ENCODE assay signal across 15 cellular contexts in genomic region chr5:128271859-128272446, GRCh38.
DNase-seq lines count a peak whose midpoint lies in the region; ATAC-seq and TF ChIP-seq lines count a peak whose summit lies in the region.
"Had no signal": no experiment of that assay in that cellular context is flagged by ENCODE, and none has a peak within 500 bp of the region (broad histone marks: within the 10 kb centered on the region; RNA-seq: fewer than 3 reads in every experiment).

No MANE protein-coding gene starts in this region.

- ATAC-seq in HG02798 (IDR thresholded peaks at IDR 0.05; ENCODE audit: poor library complexity, unreplicated experiment) (no peak), GM19463 (IDR thresholded peaks at IDR 0.05; ENCODE audit: unreplicated experiment) (no peak), GM18511 (IDR thresholded peaks at IDR 0.05; ENCODE audit: unreplicated experiment) (no peak)
- ATAC-seq: activated CD8-positive, alpha-beta T cell treated with anti-CD3 and anti-CD28 coated beads for 36 hours; natural killer cell had no signal

- TF ChIP-seq CTCF in cardiac fibroblast (IDR thresholded peaks at IDR 0.05; ENCODE audit: low read depth, low read length), result no peak

- no peak overlapping the region for H3K4me3 ChIP-seq in cardiac fibroblast (replicated peaks in 1 of 2; ENCODE audit: low read depth in 2 of 2, low read length in 2 of 2)
- H3K4me3 ChIP-seq: transverse colon had no signal

- DNase-seq in COR-L47 (lab: John Stamatoyannopoulos, UW) (peak; percentile 6), LHCN-M2 (ENCODE audit: low read depth) (peak; percentile 95), cardiac fibroblast (ENCODE audit: low read depth in 2 of 2) (peak; percentile 89 to 91), iris pigment epithelial cell (ENCODE audit: low read depth) (peak; percentile 90), SHP77 treated with DMSO at 0.1 percent for 48 hours (lab: John Stamatoyannopoulos, UW) (no peak)
- DNase-seq: activated CD8-positive, alpha-beta T cell treated with anti-CD3 and anti-CD28 coated beads for 36 hours; aorta; CD8-positive, alpha-beta memory T cell; hippocampal formation; natural killer cell; NCI-H2029; transverse colon had no signal
